28 cellular contexts compared by ENCODE assay signal in genomic region chr1:240980342-240980741, GRCh38.
"Had no signal": no experiment of that assay in that cellular context is flagged by ENCODE, and none has a peak within 500 bp of the region (broad histone marks: within the 10 kb centered on the region; RNA-seq: fewer than 3 reads in every experiment).

No MANE protein-coding gene starts in this region.

- H3K4me3 ChIP-seq: SJCRH30, SK-N-MC had no signal

- H3K27me3 ChIP-seq: SJCRH30 had no signal

- DNase-seq: activated CD4-positive, alpha-beta T cell treated with anti-CD3 and anti-CD28 coated beads, Interleukin-2, amount 10 ng/mL, durations not matched to agents 24 days and 14 days; activated CD4-positive, alpha-beta T cell treated with anti-CD3 and anti-CD28 coated beads, Interleukin-2, amount 50 U/mL, for 4 hours; activated CD8-positive, alpha-beta T cell treated with anti-CD3 and anti-CD28 coated beads for 36 hours; activated gamma-delta T cell treated with Interleukin-2 at 50 U/mL for 16 hours; activated naive CD4-positive, alpha-beta T cell treated with anti-CD3 and anti-CD28 coated beads for 36 hours; activated naive CD8-positive, alpha-beta T cell treated with anti-CD3 and anti-CD28 coated beads, Interleukin-2, amount 50 U/mL, for 24 hours; activated T-cell treated with anti-CD3 and anti-CD28 coated beads, Interleukin-2, amount 50 U/mL, for 1 hour; anterior cingulate cortex; caudate nucleus; MM.1S; MV-4-11; NCI-H1092; NCI-H1436 treated with DMSO at 0.1 percent for 48 hours; NCI-H1694 treated with DMSO at 0.1 percent for 48 hours; NCI-H2029 treated with DMSO at 0.1 percent for 48 hours; NCI-H2107; NCI-H2171; NCI-H510A; NCI-H526; NCI-H748 treated with DMSO at 0.1 percent for 48 hours; OCI-M1; Right ventricle myocardium superior; SJCRH30 had no signal

- H3K4me1 ChIP-seq: SJCRH30 had no signal

- ATAC-seq: activated CD8-positive, alpha-beta T cell treated with anti-CD3 and anti-CD28 coated beads for 36 hours; activated naive CD8-positive, alpha-beta T cell treated with anti-CD3 and anti-CD28 coated beads, Interleukin-2, amount 50 U/mL, for 24 hours had no signal

- H3K9me3 Mint-ChIP-seq: activated CD4-positive, alpha-beta T cell treated with anti-CD3 and anti-CD28 coated beads, Interleukin-2, amount 10 ng/mL, durations not matched to agents 24 days and 14 days; activated CD8-positive, alpha-beta T cell treated with anti-CD3 and anti-CD28 coated beads for 36 hours; brain had no signal

- H3K4me1 Mint-ChIP-seq: activated CD4-positive, alpha-beta T cell treated with anti-CD3 and anti-CD28 coated beads, Interleukin-2, amount 10 ng/mL, durations not matched to agents 24 days and 14 days; activated naive CD8-positive, alpha-beta T cell treated with anti-CD3 and anti-CD28 coated beads, Interleukin-2, amount 50 U/mL, for 24 hours; brain had no signal

- H3K27me3 Mint-ChIP-seq: activated CD4-positive, alpha-beta T cell treated with anti-CD3 and anti-CD28 coated beads, Interleukin-2, amount 10 ng/mL, durations not matched to agents 24 days and 14 days; activated CD8-positive, alpha-beta T cell treated with anti-CD3 and anti-CD28 coated beads for 36 hours; activated naive CD8-positive, alpha-beta T cell; activated naive CD8-positive, alpha-beta T cell treated with anti-CD3 and anti-CD28 coated beads, Interleukin-2, amount 50 U/mL, for 24 hours had no signal

- H3K27ac ChIP-seq: SJCRH30, SK-N-MC had no signal

- H3K27ac Mint-ChIP-seq: activated CD4-positive, alpha-beta T cell treated with anti-CD3 and anti-CD28 coated beads, Interleukin-2, amount 10 ng/mL, durations not matched to agents 24 days and 14 days; activated CD8-positive, alpha-beta T cell treated with anti-CD3 and anti-CD28 coated beads for 36 hours; activated naive CD4-positive, alpha-beta T cell treated with anti-CD3 and anti-CD28 coated beads for 36 hours; activated naive CD8-positive, alpha-beta T cell; activated naive CD8-positive, alpha-beta T cell treated with anti-CD3 and anti-CD28 coated beads, Interleukin-2, amount 50 U/mL, for 24 hours; brain; T-helper 1 cell treated with Interleukin-12 subunit alpha and Interleukin-12 subunit beta and Interleukin-4 antibody, amounts not matched to agents 30 μg/mL and 1 μg/mL, for 36 hours; T-helper 2 cell treated with Interferon-gamma antibody and Interleukin-4, amounts not matched to agents 5 μg/mL and 100 μg/mL, for 36 hours had no signal

- H3K4me3 Mint-ChIP-seq: activated CD4-positive, alpha-beta T cell treated with anti-CD3 and anti-CD28 coated beads, Interleukin-2, amount 10 ng/mL, durations not matched to agents 24 days and 14 days; activated CD8-positive, alpha-beta T cell treated with anti-CD3 and anti-CD28 coated beads for 36 hours; activated naive CD4-positive, alpha-beta T cell treated with anti-CD3 and anti-CD28 coated beads for 36 hours; activated naive CD8-positive, alpha-beta T cell; activated naive CD8-positive, alpha-beta T cell treated with anti-CD3 and anti-CD28 coated beads, Interleukin-2, amount 50 U/mL, for 24 hours; brain; T-helper 1 cell treated with Interleukin-12 subunit alpha and Interleukin-12 subunit beta and Interleukin-4 antibody, amounts not matched to agents 30 μg/mL and 1 μg/mL, for 36 hours; T-helper 2 cell treated with Interferon-gamma antibody and Interleukin-4, amounts not matched to agents 5 μg/mL and 100 μg/mL, for 36 hours had no signal

- H3K36me3 ChIP-seq: SJCRH30 had no signal

- H3K9me3 ChIP-seq: SJCRH30 had no signal

- H3K36me3 Mint-ChIP-seq: activated naive CD8-positive, alpha-beta T cell; brain had no signal
